ENCODE assay signal across 1 cellular context in genomic region chr5:34919077-34919476, GRCh38.
A peak's percentile ranks its signal among the peaks of the same experiment; 100 is the strongest.
TF ChIP-seq lines count a peak whose summit lies in the region.

No MANE protein-coding gene starts in this region.

TF ChIP-seq in H1, 55 proteins besides CTCF, POLR2A, EP300 and RAD21:
- no peak for TF ChIP-seq HDAC6 (IDR thresholded peaks at IDR 0.05; ENCODE audit: low read depth, low read length)
- peak; percentile 83 for TF ChIP-seq CEBPB (IDR thresholded peaks at IDR 0.05; ENCODE audit: low read depth, low read length)
